Comparison of ENCODE assay signal across 8 cellular contexts in genomic region chr13:74062933-74063332, GRCh38.
DNase-seq lines count a peak whose midpoint lies in the region; ATAC-seq and TF ChIP-seq lines count a peak whose summit lies in the region.

No MANE protein-coding gene starts in this region.

- POLR2A ChIA-PET in A673 (lab: Charles Lee; ENCODE audit: low non-redundant PET): no interaction called here

- peak; percentile 73 for ATAC-seq in GM21723 (IDR thresholded peaks at IDR 0.05; ENCODE audit: unreplicated experiment)

- no TSS peak for BruUV-seq in A673 (replicated peaks; lab: Mats Ljungman, UMichigan)

- no peak for TF ChIP-seq POLR2A in vagina (IDR thresholded peaks at IDR 0.05)

- no peaks in the 10 kb centered on the region for H3K36me3 ChIP-seq in mucosa of rectum (ENCODE audit: control insufficient read depth in 2 of 2, insufficient read depth in 2 of 2, low read length in 2 of 2)
- no peaks in the 10 kb centered on the region for H3K36me3 ChIP-seq in vagina
- H3K36me3 ChIP-seq in A673 (ENCODE audit: insufficient read depth, low read length, poor library complexity, severe bottlenecking): no peaks in the 10 kb centered on the region

- TF ChIP-seq CTCF in GM12864 (IDR thresholded peaks at IDR 0.05; ENCODE audit: low read depth, low read length, missing control alignments) (no peak), vagina (IDR thresholded peaks at IDR 0.05) (no peak), A673 (conservative IDR thresholded peaks at IDR 0.05; ENCODE audit: low read depth, low read length) (no peak)

- H3K4me3 ChIP-seq in GM12864 (ENCODE audit: low read depth, low read length) (peak overlapping the region; percentile 37), mucosa of rectum (ENCODE audit: low read length in 2 of 2) (peak overlapping the region in 1 of 2 donors; percentile 34), vagina (peak overlapping the region; percentile 8 to 31), A673 (ENCODE audit: low read depth, low read length, poor library complexity, severe bottlenecking) (no peak overlapping the region)

- H3K4me1 ChIP-seq in mucosa of rectum (ENCODE audit: control insufficient read depth in 2 of 2, insufficient read depth in 2 of 2, low read length in 2 of 2) (no peaks in the 10 kb centered on the region), vagina (peaks cover 25% of the 10 kb centered on the region), A673 (ENCODE audit: insufficient read depth, low read length, poor library complexity, severe bottlenecking) (no peaks in the 10 kb centered on the region)

- intact Hi-C loops in vagina (cut with DNase I): loop anchor here (10.0 kb wide), 1 partner anchor 72 kb away; the partner anchor contains the start of gene KLF12
- intact Hi-C loops in A673 (cut with micrococcal nuclease; ENCODE audit: unreplicated experiment): no loop called here

- peak overlapping the region in 1 of 2 donors; percentile 1 for H3K9ac ChIP-seq in mucosa of rectum (ENCODE audit: low read depth in 1 of 2, low read length in 2 of 2)

- no peaks in the 10 kb centered on the region for H3K27me3 ChIP-seq in mucosa of rectum (ENCODE audit: control insufficient read depth in 2 of 2, insufficient read depth in 2 of 2, low read length in 2 of 2)
- no peaks in the 10 kb centered on the region for H3K27me3 ChIP-seq in vagina
- H3K27me3 ChIP-seq in A673 (replicated peaks; ENCODE audit: insufficient read depth, low read depth, low read length, poor library complexity): no peaks in the 10 kb centered on the region

- CTCF ChIA-PET in A673 (lab: Charles Lee): no interaction called here

- H3K9me3 ChIP-seq in mucosa of rectum (ENCODE audit: control insufficient read depth in 2 of 2, low read length in 2 of 2) (no peaks in the 10 kb centered on the region), vagina (no peaks in the 10 kb centered on the region), A673 (ENCODE audit: low read depth, low read length, poor library complexity, severe bottlenecking) (peaks cover 3% of the 10 kb centered on the region)

- H3K27ac ChIP-seq in mucosa of rectum (ENCODE audit: low read depth in 2 of 2, low read length in 2 of 2): peak overlapping the region; percentile 10 to 29
- peak overlapping the region; percentile 8 for H3K27ac ChIP-seq in vagina
- H3K27ac ChIP-seq in A673 (ENCODE audit: low read depth, low read length, poor library complexity, severe bottlenecking): no peak overlapping the region

- peak; percentile 62 for DNase-seq in GM12864 (ENCODE audit: low read depth)
- DNase-seq in MV-4-11 (lab: John Stamatoyannopoulos, UW): peak; percentile 32
- peak; percentile 1 for DNase-seq in central memory CD4-positive, alpha-beta T cell
- DNase-seq in vagina (ENCODE audit: extremely low spot score in 2 of 2): no peak
- no peak for DNase-seq in A673 (ENCODE audit: low spot score)
- DNase-seq in DMS79 treated with DMSO at 0.1 percent for 48 hours (lab: John Stamatoyannopoulos, UW): no peak

Comparison
In these comparisons a context has a peak if more than half of its experiments do, and no peak if none do; other contexts are left out.
1. DNase-seq: peak in GM12864 (single experiment), MV-4-11 (single experiment) and central memory CD4-positive, alpha-beta T cell (single experiment); none in vagina (0 of 2), A673 (single experiment) and DMS79 treated with DMSO at 0.1 percent for 48 hours (single experiment).